In the genomic region with DNA sequence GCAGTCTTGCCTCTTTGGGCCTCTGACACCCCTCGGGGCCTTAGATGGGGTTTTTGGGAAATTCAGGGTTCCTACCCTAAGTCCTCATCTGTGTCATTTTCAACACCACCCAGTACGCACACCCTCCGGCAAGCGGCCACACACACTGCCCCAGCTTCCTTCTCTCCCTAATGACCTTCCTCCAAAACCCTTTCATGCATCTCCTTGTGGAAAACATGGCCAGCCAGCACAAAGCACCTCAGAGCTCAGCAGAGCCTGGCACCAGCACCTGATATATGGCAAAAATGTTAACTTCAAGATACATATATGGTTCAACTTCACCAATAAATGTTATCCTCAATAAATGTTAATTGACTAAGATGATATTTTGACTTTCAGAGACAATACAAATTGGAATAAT, we compare ENCODE assay signal across 17 cellular contexts. TPM values are rescaled to one million over a fixed set of nuclear protein-coding genes. Genes with fewer than 3 reads are reported as not detected.
"Had no signal": no experiment of that assay in that cellular context is flagged by ENCODE, and none has a peak within 500 bp of the region (broad histone marks: within the 10 kb centered on the region; RNA-seq: fewer than 3 reads in every experiment).

No MANE protein-coding gene starts in this region.

RNA-seq across cellular contexts. Expression of a gene that starts 59.3 kb away (rescaled TPM):
- total RNA-seq: activated B cell treated with CpG ODN at 0.5 μM for 24 hours; activated CD4-positive, alpha-beta memory T cell treated with anti-CD3 and anti-CD28 coated beads for 36 hours; activated CD4-positive, alpha-beta T cell treated with anti-CD3 and anti-CD28 coated beads, Interleukin-2, amount 10 ng/mL, durations not matched to agents 24 days and 14 days; activated CD8-positive, alpha-beta memory T cell treated with anti-CD3 and anti-CD28 coated beads for 36 hours; activated CD8-positive, alpha-beta T cell treated with anti-CD3 and anti-CD28 coated beads for 36 hours; activated naive CD4-positive, alpha-beta T cell treated with anti-CD3 and anti-CD28 coated beads for 36 hours; activated naive CD4-positive, alpha-beta T cell treated with anti-CD3 and anti-CD28 coated beads, Interleukin-2, amount 50 U/mL, for 72 hours; activated naive CD8-positive, alpha-beta T cell treated with anti-CD3 and anti-CD28 coated beads for 36 hours; activated T-cell treated with anti-CD3 and anti-CD28 coated beads, Interleukin-2, amount 50 U/mL, for 4 hours; activated T-cell treated with anti-CD3 and anti-CD28 coated beads, Interleukin-2, amount 50 U/mL, for 72 hours; activated T-helper 1 cell treated with anti-CD3 and anti-CD28 coated beads, Interleukin-12 subunit alpha, Interleukin-12 subunit beta, Interleukin-2, Interleukin-4 antibody, amounts not matched to agents 30 ng/mL and 10 ng/mL and 1 ng/mL, durations not matched to agents 14 hours and 24 hours and 36 hours; activated T-helper 17 cell treated with anti-CD3 and anti-CD28 coated beads, Interleukin-2, amount 50 U/mL, for 72 hours; adrenal gland; aorta; astrocyte; body of pancreas; breast epithelium had no signal
- polyA plus RNA-seq: adrenal gland, aorta had no signal
